31 cellular contexts compared by ENCODE assay signal in genomic region chr4:165698272-165698671, GRCh38.
"Had no signal": no experiment of that assay in that cellular context is flagged by ENCODE, and none has a peak within 500 bp of the region (broad histone marks: within the 10 kb centered on the region; RNA-seq: fewer than 3 reads in every experiment).

No MANE protein-coding gene starts in this region.

- H3K4me2 ChIP-seq: PC-9 had no signal

- H3K27ac ChIP-seq: PC-9, RWPE1, SJSA1 had no signal

- DNase-seq: Kasumi-1, MG63, NCI-H1048, NCI-H1092 treated with DMSO at 0.1 percent for 48 hours, NCI-H1105 treated with DMSO at 0.1 percent for 48 hours, NCI-H1436, NCI-H146, NCI-H1694 treated with DMSO at 0.1 percent for 48 hours, NCI-H187 treated with DMSO at 0.1 percent for 48 hours, NCI-H2029, NCI-H2081, NCI-H2171 treated with DMSO at 0.1 percent for 48 hours, NCI-H2227 treated with DMSO at 0.1 percent for 48 hours, NCI-H345, NCI-H446, NCI-H510A treated with DMSO at 0.1 percent for 48 hours, NCI-H524 treated with DMSO at 0.1 percent for 48 hours, NCI-H526 treated with DMSO at 0.1 percent for 48 hours, NCI-H748 treated with DMSO at 0.1 percent for 48 hours, NCI-H82, PC-9, SHP77, SIG-M5, SK-N-SH, SW 1271, T-helper 1 cell had no signal

- H3K9me3 ChIP-seq: MG63, SJSA1, SK-N-SH had no signal

- H3K36me3 ChIP-seq: MG63, SJSA1 had no signal

- H3K4me1 ChIP-seq: SJSA1 had no signal

- ATAC-seq: Panc1, Right ventricle myocardium inferior had no signal

- H3K9ac ChIP-seq: SK-N-SH had no signal

- H2AFZ ChIP-seq: PC-9 had no signal

- H3K27me3 ChIP-seq: MG63, SJSA1 had no signal

- FAIRE-seq: RCC 7860 had no signal

- H3K4me3 ChIP-seq: MG63, PC-9, SJSA1 had no signal
